In genomic region chr16:57892447-57893096, GRCh38 we compare ENCODE assay signal across 14 cellular contexts.
DNase-seq lines count a peak whose midpoint lies in the region; TF ChIP-seq lines count a peak whose summit lies in the region.
"Had no signal": no experiment of that assay in that cellular context is flagged by ENCODE, and none has a peak within 500 bp of the region (broad histone marks: within the 10 kb centered on the region; RNA-seq: fewer than 3 reads in every experiment).

No MANE protein-coding gene starts in this region.

- H3K27me3 Mint-ChIP-seq in T-helper 1 cell treated with Interleukin-12 subunit alpha and Interleukin-12 subunit beta and Interleukin-4 antibody, amounts not matched to agents 30 μg/mL and 1 μg/mL, for 36 hours (ENCODE audit: low read depth): peaks cover 24% of the 10 kb centered on the region

- H3K27me3 ChIP-seq in thyroid gland: no peaks in the 10 kb centered on the region

- DNase-seq in T-helper 1 cell: no peak
- peak; percentile 27 for DNase-seq in amniotic epithelial cell (ENCODE audit: low read depth)
- peak; percentile 52 for DNase-seq in kidney tubule cell (ENCODE audit: low spot score)
- DNase-seq in thyroid gland: no peak
- DNase-seq in effector CD8-positive, alpha-beta T cell (lab: John Stamatoyannopoulos, UW): no peak
- DNase-seq in GM13976 (ENCODE audit: low spot score): no peak
- DNase-seq in coronary artery (ENCODE audit: low spot score): no peak
- DNase-seq: activated CD4-positive, alpha-beta T cell treated with anti-CD3 and anti-CD28 coated beads for 36 hours; activated naive CD4-positive, alpha-beta T cell; NCI-H2171; RPMI8226 had no signal

- intact Hi-C loops in thyroid gland (cut with DNase I): no loop called here

- H3K9me3 Mint-ChIP-seq in T-helper 1 cell treated with Interleukin-12 subunit alpha and Interleukin-12 subunit beta and Interleukin-4 antibody, amounts not matched to agents 30 μg/mL and 1 μg/mL, for 36 hours: no peaks in the 10 kb centered on the region
- H3K9me3 Mint-ChIP-seq: neural crest cell; stimulated activated memory B cell treated with anti-CD40 and anti-IgM and Interleukin-4, amounts not matched to agents 10 μg/mL and 1 μg/mL and 100 μg/mL, for 72 hours had no signal

- peaks cover 16% of the 10 kb centered on the region for H3K4me1 Mint-ChIP-seq in T-helper 1 cell treated with Interleukin-12 subunit alpha and Interleukin-12 subunit beta and Interleukin-4 antibody, amounts not matched to agents 30 μg/mL and 1 μg/mL, for 36 hours (ENCODE audit: low read depth)
- H3K4me1 Mint-ChIP-seq: neural crest cell had no signal

- H3K27ac ChIP-seq in thyroid gland (peak overlapping the region; percentile 62 to 82 (median 80)), coronary artery (peak overlapping the region in 1 of 2 donors; percentile 65)

- H3K27ac Mint-ChIP-seq in T-helper 1 cell treated with Interleukin-12 subunit alpha and Interleukin-12 subunit beta and Interleukin-4 antibody, amounts not matched to agents 30 μg/mL and 1 μg/mL, for 36 hours: peak overlapping the region; percentile 8
- H3K27ac Mint-ChIP-seq: activated CD4-positive, alpha-beta T cell treated with anti-CD3 and anti-CD28 coated beads for 36 hours; stimulated activated memory B cell treated with anti-CD40 and anti-IgM and Interleukin-4, amounts not matched to agents 10 μg/mL and 1 μg/mL and 100 μg/mL, for 72 hours had no signal

- in situ Hi-C loops in GM13976 (cut with MboI; ENCODE audit: low sequenced_read_pairs, unreplicated experiment): loop anchor here (10.0 kb wide), 1 partner anchor 112 kb away; the partner anchor contains the start of genes USB1 and ZNF319

- H3K36me3 Mint-ChIP-seq in T-helper 1 cell treated with Interleukin-12 subunit alpha and Interleukin-12 subunit beta and Interleukin-4 antibody, amounts not matched to agents 30 μg/mL and 1 μg/mL, for 36 hours (ENCODE audit: low read depth): no peaks in the 10 kb centered on the region
- H3K36me3 Mint-ChIP-seq: stimulated activated memory B cell treated with anti-CD40 and anti-IgM and Interleukin-4, amounts not matched to agents 10 μg/mL and 1 μg/mL and 100 μg/mL, for 72 hours had no signal

- H3K4me3 ChIP-seq in thyroid gland (replicated peaks in 1 of 3): no peak overlapping the region
- H3K4me3 ChIP-seq in coronary artery: no peak overlapping the region

- no peaks in the 10 kb centered on the region for H3K36me3 ChIP-seq in thyroid gland

- no peaks in the 10 kb centered on the region for H3K9me3 ChIP-seq in thyroid gland

- H3K4me3 Mint-ChIP-seq in T-helper 1 cell treated with Interleukin-12 subunit alpha and Interleukin-12 subunit beta and Interleukin-4 antibody, amounts not matched to agents 30 μg/mL and 1 μg/mL, for 36 hours: peak overlapping the region; percentile 38
- H3K4me3 Mint-ChIP-seq: activated CD4-positive, alpha-beta T cell treated with anti-CD3 and anti-CD28 coated beads for 36 hours; neural crest cell; stimulated activated memory B cell treated with anti-CD40 and anti-IgM and Interleukin-4, amounts not matched to agents 10 μg/mL and 1 μg/mL and 100 μg/mL, for 72 hours had no signal

- TF ChIP-seq POLR2A in thyroid gland (IDR thresholded peaks at IDR 0.05): no peak

- peaks cover 19 to 47% of the 10 kb centered on the region in 2 donors for H3K4me1 ChIP-seq in thyroid gland

- TF ChIP-seq CTCF in thyroid gland (IDR thresholded peaks at IDR 0.05) (no peak), GM13976 (IDR thresholded peaks at IDR 0.05; ENCODE audit: borderline replicate concordance, control extremely low read depth, extremely low read depth, insufficient read depth, missing control alignments) (no peak), coronary artery (IDR thresholded peaks at IDR 0.05) (no peak)

- WGBS in thyroid gland, 2 donors: 67% methylated on average over 10 of the region's 10 CpGs

Comparison
In these comparisons a context has a peak if more than half of its experiments do, and no peak if none do; other contexts are left out.
1. DNase-seq: peak in amniotic epithelial cell (single experiment) and kidney tubule cell (single experiment); none in T-helper 1 cell (0 of 5), thyroid gland (0 of 2), effector CD8-positive, alpha-beta T cell (single experiment), GM13976 (single experiment) and coronary artery (single experiment).